Comparison of ENCODE assay signal across 14 cellular contexts in the genomic region with DNA sequence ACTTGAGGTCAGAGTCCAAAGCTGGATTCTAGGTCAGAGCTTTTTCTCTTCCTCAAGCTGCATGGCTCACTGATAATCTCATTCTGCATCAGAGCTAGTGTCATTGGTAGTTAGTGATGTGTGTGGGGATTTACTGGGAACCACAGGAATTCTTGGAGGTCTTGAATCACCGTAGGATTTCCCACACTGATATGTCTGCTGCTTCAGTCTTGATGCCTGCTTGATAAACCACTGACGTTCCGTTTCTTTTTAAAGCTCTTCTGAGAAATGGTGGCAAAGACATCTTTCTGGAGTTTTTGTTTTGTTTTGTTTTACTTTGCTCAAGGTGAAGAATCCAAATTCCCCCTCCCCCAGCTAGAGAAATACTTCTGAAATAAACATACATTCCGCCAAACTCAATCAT. TPM values are rescaled to one million over a fixed set of nuclear protein-coding genes. Genes with fewer than 3 reads are reported as not detected.
A peak's percentile ranks its signal among the peaks of the same experiment; 100 is the strongest.
DNase-seq lines count a peak whose midpoint lies in the region; ATAC-seq and TF ChIP-seq lines count a peak whose summit lies in the region.
"Had no signal": no experiment of that assay in that cellular context is flagged by ENCODE, and none has a peak within 500 bp of the region (broad histone marks: within the 10 kb centered on the region; RNA-seq: fewer than 3 reads in every experiment).

No MANE protein-coding gene starts in this region.

- H3K18ac ChIP-seq in trophoblast cell (ENCODE audit: low read length), result no peak overlapping the region

- WGBS in trophoblast cell (ENCODE audit: extremely low coverage, insufficient coverage, insufficient read length), result no CpG with 5 or more reads among the region's 4 CpGs

- peaks cover 6% of the 10 kb centered on the region for H3K9me3 Mint-ChIP-seq in activated naive CD8-positive, alpha-beta T cell treated with anti-CD3 and anti-CD28 coated beads, Interleukin-2, amount 50 U/mL, for 24 hours
- H3K9me3 Mint-ChIP-seq in natural killer cell, result no peaks in the 10 kb centered on the region

- H3K4me3 Mint-ChIP-seq in activated naive CD8-positive, alpha-beta T cell treated with anti-CD3 and anti-CD28 coated beads, Interleukin-2, amount 50 U/mL, for 24 hours, result peak overlapping the region; percentile 71
- H3K4me3 Mint-ChIP-seq in natural killer cell, result peak overlapping the region; percentile 31

- no peak overlapping the region for H3K27ac ChIP-seq in trophoblast cell (ENCODE audit: low read depth, low read length)
- H3K27ac ChIP-seq: adrenal gland, esophagus squamous epithelium had no signal

- no peak overlapping the region for H3K14ac ChIP-seq in trophoblast cell (ENCODE audit: low read length)

- H3K9me3 ChIP-seq in trophoblast cell (ENCODE audit: insufficient read depth, low read depth, low read length), result no peaks in the 10 kb centered on the region
- H3K9me3 ChIP-seq: adrenal gland, esophagus squamous epithelium had no signal

- intact Hi-C loops in natural killer cell (cut with micrococcal nuclease), result no loop called here

- H3K4me1 Mint-ChIP-seq in activated naive CD8-positive, alpha-beta T cell treated with anti-CD3 and anti-CD28 coated beads, Interleukin-2, amount 50 U/mL, for 24 hours, result peaks cover 84% of the 10 kb centered on the region
- H3K4me1 Mint-ChIP-seq in natural killer cell, result peaks cover 17 to 22% of the 10 kb centered on the region in 2 donors

- no peaks in the 10 kb centered on the region for H3K79me1 ChIP-seq in trophoblast cell (ENCODE audit: low read length)

- no peak overlapping the region for H2BK5ac ChIP-seq in trophoblast cell (ENCODE audit: low read depth, low read length, poor library complexity)

- TF ChIP-seq CTCF in natural killer cell (IDR thresholded peaks at IDR 0.05), result no peak

- H3K23ac ChIP-seq in trophoblast cell (ENCODE audit: low read length), result no peak overlapping the region

- H3K9ac ChIP-seq in trophoblast cell (ENCODE audit: low read length), result no peak overlapping the region

- H4K91ac ChIP-seq in trophoblast cell (ENCODE audit: low read depth, low read length), result no peak overlapping the region

- no peak overlapping the region for H2AK5ac ChIP-seq in trophoblast cell (ENCODE audit: low read length)

- DNase-seq in ELR (ENCODE audit: low read depth), result peak; percentile 52
- DNase-seq in HS-5 (ENCODE audit: low read depth), result peak; percentile 23
- DNase-seq in activated naive CD8-positive, alpha-beta T cell treated with anti-CD3 and anti-CD28 coated beads, Interleukin-2, amount 50 U/mL, for 24 hours, result no peak
- DNase-seq in natural killer cell, result no peak
- DNase-seq in SIG-M5 (lab: John Stamatoyannopoulos, UW), result no peak
- DNase-seq in trophoblast cell, result no peak
- DNase-seq: adrenal gland, esophagus squamous epithelium, NCI-H524, retina, T-helper 9 cell had no signal

- no peak overlapping the region for H3K4me3 ChIP-seq in trophoblast cell (ENCODE audit: low read depth, low read length)
- H3K4me3 ChIP-seq: adrenal gland, esophagus squamous epithelium had no signal

- no peaks in the 10 kb centered on the region for H3K79me2 ChIP-seq in trophoblast cell (ENCODE audit: control insufficient read depth, insufficient read depth, low read length, poor library complexity)

- no peak overlapping the region for H4K8ac ChIP-seq in trophoblast cell (ENCODE audit: low read depth, low read length)

- H3K27me3 ChIP-seq in trophoblast cell (ENCODE audit: insufficient read depth, low read length), result no peaks in the 10 kb centered on the region
- H3K27me3 ChIP-seq: adrenal gland had no signal

- no peak overlapping the region for H3K4ac ChIP-seq in trophoblast cell (ENCODE audit: low read depth, low read length)

- H4K12ac ChIP-seq in trophoblast cell (ENCODE audit: low read depth, low read length), result no peak overlapping the region

- H3K27ac Mint-ChIP-seq in activated naive CD8-positive, alpha-beta T cell treated with anti-CD3 and anti-CD28 coated beads, Interleukin-2, amount 50 U/mL, for 24 hours, result peak overlapping the region; percentile 89
- H3K27ac Mint-ChIP-seq in natural killer cell, result no peak overlapping the region

- no peaks in the 10 kb centered on the region for H3K36me3 ChIP-seq in trophoblast cell (ENCODE audit: control insufficient read depth in 1 of 2, insufficient read depth in 2 of 2, low read length in 2 of 2)
- H3K36me3 ChIP-seq: adrenal gland, esophagus squamous epithelium had no signal

- no peak overlapping the region for H2AFZ ChIP-seq in trophoblast cell (ENCODE audit: insufficient read depth, low read length, poor library complexity)

- H2BK120ac ChIP-seq in trophoblast cell (ENCODE audit: insufficient read depth, low read length, poor library complexity), result no peak overlapping the region

- no peak overlapping the region for H2BK12ac ChIP-seq in trophoblast cell (ENCODE audit: low read length)

- H3K4me1 ChIP-seq in trophoblast cell (ENCODE audit: control insufficient read depth in 1 of 2, insufficient read depth in 2 of 2, low read length in 2 of 2), result no peaks in the 10 kb centered on the region
- H3K4me1 ChIP-seq: adrenal gland, esophagus squamous epithelium had no signal

- peaks cover 15% of the 10 kb centered on the region for H3K36me3 Mint-ChIP-seq in activated naive CD8-positive, alpha-beta T cell treated with anti-CD3 and anti-CD28 coated beads, Interleukin-2, amount 50 U/mL, for 24 hours (ENCODE audit: low read depth)
- H3K36me3 Mint-ChIP-seq in natural killer cell, result no peaks in the 10 kb centered on the region

- no peak overlapping the region for H3K4me2 ChIP-seq in trophoblast cell (ENCODE audit: low read length)

- H3K27me3 Mint-ChIP-seq in activated naive CD8-positive, alpha-beta T cell treated with anti-CD3 and anti-CD28 coated beads, Interleukin-2, amount 50 U/mL, for 24 hours, result no peaks in the 10 kb centered on the region
- H3K27me3 Mint-ChIP-seq in natural killer cell (ENCODE audit: low read depth in 2 of 2), result peaks cover 0 to 4% of the 10 kb centered on the region in 2 donors

- ATAC-seq in activated naive CD8-positive, alpha-beta T cell treated with anti-CD3 and anti-CD28 coated beads, Interleukin-2, amount 50 U/mL, for 24 hours, result peak; percentile 78
- ATAC-seq in natural killer cell (no peak), HG03342 (IDR thresholded peaks at IDR 0.05; ENCODE audit: unreplicated experiment) (no peak), GM19467 (IDR thresholded peaks at IDR 0.05; ENCODE audit: unreplicated experiment) (no peak)
- ATAC-seq: HepG2 had no signal

RNA-seq across cellular contexts. Expression of gene GARIN3, which starts 1.2 kb away (rescaled TPM):
- not detected for total RNA-seq in natural killer cell
- polyA plus RNA-seq in trophoblast cell (2013), result not detected in 2 replicates
- total RNA-seq: adrenal gland, esophagus squamous epithelium, HepG2 had no signal
- polyA plus RNA-seq: adrenal gland, HepG2 had no signal

RNA-seq across cellular contexts. Expression of gene ITK, which starts 13.4 kb away (rescaled TPM):
- 100 to 1,000 TPM; 153 to 188 (median 186) TPM for total RNA-seq in natural killer cell
- not detected in 2 replicates for polyA plus RNA-seq in trophoblast cell (2013)
- total RNA-seq: HepG2 had no signal

RNA-seq across cellular contexts. Expression of gene MED7, which starts 24.6 kb away (rescaled TPM):
- 10 to 100 TPM in 2 of 3 donors, 1 to 10 TPM in 1; 9.6 to 13.3 (median 12.4) TPM for total RNA-seq in natural killer cell
- 8.6 and 8.9 TPM in 2 replicates for polyA plus RNA-seq in trophoblast cell (2013)

RNA-seq across cellular contexts. Expression of gene HAVCR2, which starts 58.4 kb away (rescaled TPM):
- total RNA-seq in natural killer cell, result 10 to 100 TPM; 60.0 to 92.2 (median 74.3) TPM
- polyA plus RNA-seq in trophoblast cell (2013), result 0.60 and 0.67 TPM in 2 replicates

Comparison
In these comparisons a context has a peak if more than half of its experiments do, and no peak if none do; other contexts are left out.
1. DNase-seq: peak in ELR (single experiment) and HS-5 (single experiment); none in activated naive CD8-positive, alpha-beta T cell treated with anti-CD3 and anti-CD28 coated beads, Interleukin-2, amount 50 U/mL, for 24 hours (single experiment), natural killer cell (single experiment), SIG-M5 (single experiment) and trophoblast cell (0 of 2).